Comparison of ENCODE assay signal across 15 cellular contexts in genomic region chrX:110143454-110144210, GRCh38.
DNase-seq lines count a peak whose midpoint lies in the region; ATAC-seq, FAIRE-seq and TF ChIP-seq lines count a peak whose summit lies in the region.
"Had no signal": no experiment of that assay in that cellular context is flagged by ENCODE, and none has a peak within 500 bp of the region (broad histone marks: within the 10 kb centered on the region; RNA-seq: fewer than 3 reads in every experiment).

No MANE protein-coding gene starts in this region.

- DNase-seq in LHCN-M2 (ENCODE audit: low read depth) (peak; percentile 14), anterior cingulate cortex (lab: John Stamatoyannopoulos, UW) (peak in 32 of 58 donors; percentile 0 to 47 (median 8)), fibroblast of gingiva (ENCODE audit: low read depth) (peak; percentile 20), sciatic nerve (ENCODE audit: low spot score) (no peak), kidney glomerular epithelial cell (lab: John Stamatoyannopoulos, UW) (no peak), mesothelial cell of epicardium (ENCODE audit: low spot score in 2 of 2, unreplicated experiment in 2 of 2) (no peak), urothelium cell line (ENCODE audit: low spot score) (no peak)
- DNase-seq: activated T-cell treated with anti-CD3 and anti-CD28 coated beads, Interleukin-2, amount 50 U/mL, for 4 hours; amniotic stem cell; HFFc6; naive B cell; NCI-H2029; NCI-H774; RPMI8226; stimulated activated CD4-positive, alpha-beta T cell treated with anti-CD3 and anti-CD28 coated beads, Interleukin-1b, Interleukin-23, amount 100 ng/mL, for 48 hours had no signal

- no peaks in the 10 kb centered on the region for H3K4me1 Mint-ChIP-seq in mesothelial cell of epicardium

- H3K27ac Mint-ChIP-seq in mesothelial cell of epicardium = no peak overlapping the region
- H3K27ac Mint-ChIP-seq: HFFc6 had no signal

- no peak for FAIRE-seq in urothelium cell line (lab: Jason Lieb, UNC)

- no peaks in the 10 kb centered on the region for H3K27me3 Mint-ChIP-seq in mesothelial cell of epicardium (ENCODE audit: low read depth)
- H3K27me3 Mint-ChIP-seq: naive B cell had no signal

- intact Hi-C loops in sciatic nerve (cut with DNase I) = no loop called here

- no peak for TF ChIP-seq CTCF in mesothelial cell of epicardium (IDR thresholded peaks at IDR 0.05; ENCODE audit: unreplicated experiment)

- no peak overlapping the region for H3K4me3 Mint-ChIP-seq in mesothelial cell of epicardium
- H3K4me3 Mint-ChIP-seq: activated T-cell treated with anti-CD3 and anti-CD28 coated beads, Interleukin-2, amount 50 U/mL, for 4 hours; HFFc6; naive B cell had no signal

- H3K9me3 Mint-ChIP-seq in mesothelial cell of epicardium = no peaks in the 10 kb centered on the region
- H3K9me3 Mint-ChIP-seq: activated T-cell treated with anti-CD3 and anti-CD28 coated beads, Interleukin-2, amount 50 U/mL, for 4 hours; HFFc6 had no signal

- H3K36me3 Mint-ChIP-seq in mesothelial cell of epicardium = no peaks in the 10 kb centered on the region
- H3K36me3 Mint-ChIP-seq: naive B cell had no signal

- ATAC-seq in sciatic nerve = peak; percentile 25
- ATAC-seq: activated T-cell treated with anti-CD3 and anti-CD28 coated beads, Interleukin-2, amount 50 U/mL, for 4 hours had no signal

Comparison
In these comparisons a context has a peak if more than half of its experiments do, and no peak if none do; other contexts are left out.
1. DNase-seq: peak in LHCN-M2 (single experiment), anterior cingulate cortex (32 of 58) and fibroblast of gingiva (single experiment); none in sciatic nerve (single experiment), kidney glomerular epithelial cell (single experiment), mesothelial cell of epicardium (0 of 2) and urothelium cell line (single experiment).